Comparison of ENCODE assay signal across 37 cellular contexts in genomic region chr9:69653261-69653660, GRCh38.
"Had no signal": no experiment of that assay in that cellular context is flagged by ENCODE, and none has a peak within 500 bp of the region (broad histone marks: within the 10 kb centered on the region; RNA-seq: fewer than 3 reads in every experiment).

No MANE protein-coding gene starts in this region.

- H3K27me3 ChIP-seq: adrenal gland, body of pancreas, brain microvascular endothelial cell, breast epithelium had no signal

- H3K36me3 ChIP-seq: adrenal gland, brain microvascular endothelial cell, breast epithelium, WERI-Rb-1 had no signal

- H3K9me3 ChIP-seq: adrenal gland, body of pancreas, breast epithelium had no signal

- DNase-seq: activated CD4-positive, alpha-beta memory T cell treated with anti-CD3 and anti-CD28 coated beads, Interleukin-2, amount 10 ng/mL, durations not matched to agents 7 days and 5 days; activated CD4-positive, alpha-beta T cell treated with anti-CD3 and anti-CD28 coated beads for 1 hour; activated CD4-positive, alpha-beta T cell treated with anti-CD3 and anti-CD28 coated beads for 36 hours; activated CD4-positive, alpha-beta T cell treated with anti-CD3 and anti-CD28 coated beads for 48 hours; activated CD4-positive, alpha-beta T cell treated with anti-CD3 and anti-CD28 coated beads, Interleukin-2, amount 10 ng/mL, durations not matched to agents 7 days and 5 days; activated CD4-positive, alpha-beta T cell treated with anti-CD3 and anti-CD28 coated beads, Interleukin-2, amount 50 U/mL, for 48 hours; activated CD4-positive, CD25-positive, alpha-beta regulatory T cell; activated CD8-positive, alpha-beta memory T cell treated with anti-CD3 and anti-CD28 coated beads for 24 hours; activated CD8-positive, alpha-beta memory T cell treated with anti-CD3 and anti-CD28 coated beads, Interleukin-2, amount 50 U/mL, for 4 hours; activated CD8-positive, alpha-beta T cell treated with anti-CD3 and anti-CD28 coated beads, Interleukin-2, amount 10 ng/mL, durations not matched to agents 7 days and 5 days; activated effector memory CD4-positive, alpha-beta T cell treated with anti-CD3 and anti-CD28 coated beads, Interleukin-2, amount 50 U/mL, for 16 hours; activated gamma-delta T cell treated with Interleukin-2 at 50 U/mL for 16 hours; activated naive CD4-positive, alpha-beta T cell; activated naive CD4-positive, alpha-beta T cell treated with anti-CD3 and anti-CD28 coated beads for 36 hours; activated naive CD4-positive, alpha-beta T cell treated with anti-CD3 and anti-CD28 coated beads, Interleukin-2, amount 50 U/mL, for 16 hours; activated naive CD8-positive, alpha-beta T cell treated with anti-CD3 and anti-CD28 coated beads for 36 hours; activated T-cell treated with anti-CD3 and anti-CD28 coated beads for 4 hours; activated T-cell treated with anti-CD3 and anti-CD28 coated beads, Interleukin-2, amount 50 U/mL, for 1 hour; activated T-cell treated with anti-CD3 and anti-CD28 coated beads, Interleukin-2, amount 50 U/mL, for 4 hours; activated T-cell treated with anti-CD3 and anti-CD28 coated beads, Interleukin-2, amount 50 U/mL, for 72 hours; adrenal gland; amniotic stem cell; aorta; body of pancreas; brain microvascular endothelial cell; central memory CD4-positive, alpha-beta T cell; T-helper 1 cell; T-helper 2 cell; T-helper 9 cell; WERI-Rb-1 had no signal

- H3K4me1 ChIP-seq: adrenal gland, body of pancreas, breast epithelium had no signal

- H3K4me3 ChIP-seq: adrenal gland, body of pancreas, breast epithelium had no signal

- ATAC-seq: activated CD4-positive, alpha-beta T cell treated with anti-CD3 and anti-CD28 coated beads for 36 hours; activated CD4-positive, CD25-positive, alpha-beta regulatory T cell treated with anti-CD3 and anti-CD28 coated beads, Interleukin-2, amount 50 U/mL, for 24 hours; activated CD8-positive, alpha-beta T cell treated with anti-CD3 and anti-CD28 coated beads, Interleukin-2, amount 10 ng/mL, durations not matched to agents 7 days and 5 days; activated naive CD4-positive, alpha-beta T cell treated with anti-CD3 and anti-CD28 coated beads, Interleukin-2, amount 50 U/mL, for 72 hours; activated T-cell treated with anti-CD3 and anti-CD28 coated beads, Interleukin-2, amount 50 U/mL, for 4 hours; activated T-cell treated with anti-CD3 and anti-CD28 coated beads, Interleukin-2, amount 50 U/mL, for 72 hours; activated T-helper 17 cell treated with anti-CD3 and anti-CD28 coated beads, Interleukin-2, amount 50 U/mL, for 72 hours; body of pancreas; WTC11 had no signal

- H3K27ac ChIP-seq: adrenal gland, body of pancreas, brain microvascular endothelial cell, breast epithelium, WERI-Rb-1 had no signal

- FAIRE-seq: astrocyte, TTC549 had no signal
